Comparison of ENCODE assay signal across 8 cellular contexts in genomic region chr15:51622269-51623180, GRCh38. TPM values are rescaled to one million over a fixed set of nuclear protein-coding genes. Genes with fewer than 3 reads are reported as not detected.
DNase-seq lines count a peak whose midpoint lies in the region; ATAC-seq, FAIRE-seq and TF ChIP-seq lines count a peak whose summit lies in the region.

Gene DMXL2, minus strand, starts transcription at chr15:51622771. Its CDS starts 226 bp downstream, at chr15:51622545.

- FAIRE-seq in GM12892 (lab: Jason Lieb, UNC) = peak; percentile 85

- peak; percentile 40 for ATAC-seq in HG02870 (IDR thresholded peaks at IDR 0.05; ENCODE audit: unreplicated experiment)
- ATAC-seq in GM18519 (IDR thresholded peaks at IDR 0.05; ENCODE audit: low FRiP score, unreplicated experiment) = no peak

- TF ChIP-seq CTCF in WERI-Rb-1 (IDR thresholded peaks at IDR 0.05; ENCODE audit: low read depth, low read length) (no peak), breast epithelium (IDR thresholded peaks at IDR 0.05) (no peak)

- intact Hi-C loops in breast epithelium (cut with DNase I; ENCODE audit: low total_unique reads) = no loop called here

- peak within 1 kb of the TSS; percentile 93 for H3K4me2 ChIP-seq in skeletal muscle satellite cell (ENCODE audit: low read length)

- no peaks in the 10 kb centered on the region for H3K4me1 ChIP-seq in breast epithelium
- H3K4me1 ChIP-seq in iPS-18a (ENCODE audit: control insufficient read depth, low read depth, low read length) = peaks cover 12% of the 10 kb centered on the region
- H3K4me1 ChIP-seq in skeletal muscle satellite cell (ENCODE audit: control insufficient read depth, insufficient read depth, low read length) = peaks cover 17% of the 10 kb centered on the region

- H3K9ac ChIP-seq in iPS-18a (ENCODE audit: low read length) (peak within 1 kb of the TSS; percentile 64), skeletal muscle satellite cell (ENCODE audit: low read depth, low read length) (peak within 1 kb of the TSS; percentile 85)

- no peaks in the 10 kb centered on the region for H3K27me3 ChIP-seq in WERI-Rb-1 (ENCODE audit: insufficient read depth, low read depth, severe bottlenecking)
- no peaks in the 10 kb centered on the region for H3K27me3 ChIP-seq in breast epithelium
- H3K27me3 ChIP-seq in iPS-18a (ENCODE audit: control insufficient read depth, insufficient read depth, low read length) = peaks cover 27% of the 10 kb centered on the region
- H3K27me3 ChIP-seq in skeletal muscle satellite cell (ENCODE audit: control insufficient read depth, insufficient read depth, low read length) = no peaks in the 10 kb centered on the region

- no peaks in the 10 kb centered on the region for H3K9me3 ChIP-seq in WERI-Rb-1 (ENCODE audit: severe bottlenecking)
- no peaks in the 10 kb centered on the region for H3K9me3 ChIP-seq in breast epithelium
- H3K9me3 ChIP-seq in iPS-18a (ENCODE audit: control insufficient read depth, low read depth, low read length) = no peaks in the 10 kb centered on the region
- H3K9me3 ChIP-seq in skeletal muscle satellite cell (replicated peaks; ENCODE audit: low read length) = no peaks in the 10 kb centered on the region

- H3K36me3 ChIP-seq in WERI-Rb-1 = peaks cover 4% of the 10 kb centered on the region
- H3K36me3 ChIP-seq in breast epithelium = no peaks in the 10 kb centered on the region
- H3K36me3 ChIP-seq in iPS-18a (ENCODE audit: control insufficient read depth, low read depth, low read length) = no peaks in the 10 kb centered on the region
- H3K36me3 ChIP-seq in skeletal muscle satellite cell (ENCODE audit: insufficient read depth, low read length) = no peaks in the 10 kb centered on the region

- peak within 1 kb of the TSS; percentile 89 for H3K27ac ChIP-seq in WERI-Rb-1
- H3K27ac ChIP-seq in breast epithelium = peak within 1 kb of the TSS; percentile 50 to 71
- no peak within 1 kb of the TSS for H3K27ac ChIP-seq in iPS-18a (ENCODE audit: low read length)

- peak within 1 kb of the TSS; percentile 94 for H3K4me3 ChIP-seq in WERI-Rb-1 (ENCODE audit: low read depth, low read length)
- peak within 1 kb of the TSS; percentile 81 to 98 (median 89) for H3K4me3 ChIP-seq in breast epithelium
- H3K4me3 ChIP-seq in iPS-18a (ENCODE audit: low read length) = peak within 1 kb of the TSS; percentile 95
- peak within 1 kb of the TSS; percentile 94 for H3K4me3 ChIP-seq in skeletal muscle satellite cell (ENCODE audit: low read length)

- TF ChIP-seq POLR2A in GM12892 (IDR thresholded peaks at IDR 0.05; ENCODE audit: low read depth, low read length) (peak; percentile 64), breast epithelium (IDR thresholded peaks at IDR 0.05) (no peak)

- DNase-seq in GM12892 (ENCODE audit: insufficient read length) (peak; percentile 55), NCI-H2081 (lab: John Stamatoyannopoulos, UW) (peak; percentile 96), WERI-Rb-1 (peak; percentile 98), breast epithelium (ENCODE audit: low spot score in 2 of 2) (peak; percentile 22 to 70)

RNA-seq across cellular contexts. Expression of gene DMXL2, which starts in this region (rescaled TPM):
- 19.3 TPM for polyA plus RNA-seq in GM12892 (2012; ENCODE audit: missing spikeins)
- total RNA-seq in breast epithelium = 10 to 100 TPM; 28.5 to 73.9 (median 36.4) TPM
- total RNA-seq in skeletal muscle satellite cell (2012; rRNA removed) = 18.6 and 21.5 TPM in 2 replicates

Comparison
In these comparisons a context has a peak if more than half of its experiments do, and no peak if none do; other contexts are left out.
1. DNase-seq: peak in every context shown above with its lines; median percentile 98 in WERI-Rb-1; 96 in NCI-H2081; 55 in GM12892; 46 in breast epithelium.